14 cellular contexts compared by ENCODE assay signal in the genomic region with DNA sequence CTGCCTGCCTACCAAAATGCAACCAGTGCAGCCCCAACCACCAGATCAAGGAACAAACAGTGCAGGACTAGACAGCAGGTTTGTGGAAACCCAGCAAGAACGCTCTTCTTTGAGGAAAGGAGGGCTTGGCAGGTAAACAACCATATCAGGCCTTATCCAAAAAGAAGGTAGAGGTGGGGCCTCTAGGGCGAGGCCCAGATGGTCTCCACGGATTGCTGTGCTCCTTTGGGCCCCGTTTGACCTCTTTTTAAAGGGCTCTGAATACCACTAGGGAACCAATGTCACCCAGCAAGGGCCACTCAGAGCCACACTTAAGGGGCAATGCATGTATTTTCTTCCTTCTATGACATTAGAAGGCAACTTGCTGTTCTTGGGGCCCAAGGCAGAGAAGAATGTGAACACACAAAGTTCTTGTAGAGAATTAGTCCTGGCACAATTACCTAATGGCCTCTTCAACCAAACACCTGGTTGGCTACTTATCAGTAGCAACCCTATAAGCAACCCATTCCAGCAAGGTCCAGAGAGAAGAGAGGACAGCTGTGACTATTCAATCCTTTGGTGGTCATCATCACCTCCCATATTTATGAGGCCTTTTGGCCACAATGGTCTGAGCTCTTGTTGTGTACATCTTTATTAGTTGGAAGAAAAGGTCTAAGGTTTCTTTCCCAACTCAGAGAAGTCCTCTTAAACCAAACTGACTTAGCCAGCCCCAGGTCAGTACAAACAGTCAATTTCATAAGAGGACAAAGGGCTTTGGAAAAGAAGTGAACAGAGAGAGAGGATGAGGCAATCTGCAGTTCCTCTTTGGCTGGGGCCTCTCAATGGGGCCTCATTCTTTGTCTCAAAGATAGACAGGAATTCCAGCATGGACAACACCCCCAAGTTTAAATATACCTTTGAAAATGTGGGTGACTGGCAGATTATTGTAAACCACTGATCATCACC. TPM values are rescaled to one million over a fixed set of nuclear protein-coding genes. Genes with fewer than 3 reads are reported as not detected.
DNase-seq lines count a peak whose midpoint lies in the region; ATAC-seq and TF ChIP-seq lines count a peak whose summit lies in the region.
"Had no signal": no experiment of that assay in that cellular context is flagged by ENCODE, and none has a peak within 500 bp of the region (broad histone marks: within the 10 kb centered on the region; RNA-seq: fewer than 3 reads in every experiment).

No MANE protein-coding gene starts in this region.

- POLR2A ChIA-PET in Caco-2 (lab: Charles Lee), result interaction anchor here (0.6 kb wide), 1 partner anchor 36 kb away, joined by 3 read pairs; no protein-coding TSS in a partner anchor

- no peaks in the 10 kb centered on the region for H3K9me3 Mint-ChIP-seq in Caco-2 (ENCODE audit: unreplicated experiment)
- H3K9me3 Mint-ChIP-seq in Calu3 (ENCODE audit: low read depth, unreplicated experiment), result no peaks in the 10 kb centered on the region
- H3K9me3 Mint-ChIP-seq: brain, nephron progenitor cell had no signal

- CTCF ChIA-PET in Caco-2 (lab: Charles Lee), result interaction anchor here (0.6 kb wide), 1 partner anchor 35 kb away, joined by 3 read pairs; no protein-coding TSS in a partner anchor
- CTCF ChIA-PET in Calu3 (lab: Charles Lee), result no interaction called here

- H3K4me1 Mint-ChIP-seq in Caco-2 (ENCODE audit: low read depth, unreplicated experiment), result peaks cover 17% of the 10 kb centered on the region
- H3K4me1 Mint-ChIP-seq in Calu3 (ENCODE audit: low read depth, unreplicated experiment), result peaks cover 26% of the 10 kb centered on the region

- BruUV-seq in Caco-2 (replicated peaks; lab: Mats Ljungman, UMichigan), result TSS peak; percentile 59
- no TSS peak for BruUV-seq in Calu3 (replicated peaks; lab: Mats Ljungman, UMichigan)

- TF ChIP-seq CTCF in Caco-2 (IDR thresholded peaks at IDR 0.05; ENCODE audit: insufficient read depth in 1 of 2, low read depth in 1 of 2, low read length in 1 of 2, severe bottlenecking in 1 of 2, unreplicated experiment in 1 of 2) (no peak), fibroblast of villous mesenchyme (IDR thresholded peaks at IDR 0.05; ENCODE audit: insufficient read depth, low read depth, low read length) (no peak), Calu3 (IDR thresholded peaks at IDR 0.05; ENCODE audit: unreplicated experiment) (no peak)

- ATAC-seq in GM19467 (IDR thresholded peaks at IDR 0.05; ENCODE audit: unreplicated experiment), result no peak
- ATAC-seq: HCT116 had no signal

- H3K36me3 Mint-ChIP-seq in Caco-2 (ENCODE audit: insufficient read depth, unreplicated experiment), result peaks cover 6% of the 10 kb centered on the region
- H3K36me3 Mint-ChIP-seq in Calu3 (ENCODE audit: insufficient read depth, unreplicated experiment), result no peaks in the 10 kb centered on the region
- H3K36me3 Mint-ChIP-seq: brain had no signal

- no peak overlapping the region for H3K4me3 Mint-ChIP-seq in Caco-2 (ENCODE audit: unreplicated experiment)
- H3K4me3 Mint-ChIP-seq in Calu3 (ENCODE audit: low read depth, unreplicated experiment), result no peak overlapping the region
- H3K4me3 Mint-ChIP-seq: B cell, brain, nephron progenitor cell had no signal

- intact Hi-C loops in Caco-2 (cut with micrococcal nuclease; ENCODE audit: unreplicated experiment), result loop anchor here (1.0 to 2.0 kb wide), 3 partner anchors 33 to 131 kb away; no protein-coding TSS in a partner anchor
- intact Hi-C loops in Calu3 (cut with micrococcal nuclease; ENCODE audit: unreplicated experiment), result no loop called here

- H3K27me3 Mint-ChIP-seq in Caco-2 (ENCODE audit: insufficient read depth, unreplicated experiment) (no peaks in the 10 kb centered on the region), Calu3 (ENCODE audit: unreplicated experiment) (no peaks in the 10 kb centered on the region)
- H3K27me3 Mint-ChIP-seq: brain had no signal

- H3K4me3 ChIP-seq in Caco-2 (ENCODE audit: low read depth, low read length), result no peak overlapping the region
- H3K4me3 ChIP-seq in fibroblast of villous mesenchyme (ENCODE audit: low read depth, low read length), result no peak overlapping the region

- peaks cover 1% of the 10 kb centered on the region for H3K36me3 ChIP-seq in Caco-2 (ENCODE audit: control insufficient read depth, insufficient read depth, low read length)

- H3K27me3 ChIP-seq in Caco-2 (replicated peaks; ENCODE audit: control insufficient read depth, insufficient read depth, low read length), result no peaks in the 10 kb centered on the region

- H3K9me3 ChIP-seq in Caco-2, result no peaks in the 10 kb centered on the region; the same call in 1 of the 2 replicates

- H3K4me1 ChIP-seq in Caco-2, result peaks cover 35% of the 10 kb centered on the region

- H3K27ac Mint-ChIP-seq in Caco-2 (ENCODE audit: unreplicated experiment) (peak overlapping the region; percentile 76), Calu3 (ENCODE audit: unreplicated experiment) (no peak overlapping the region)
- H3K27ac Mint-ChIP-seq: B cell, brain had no signal

- DNase-seq in Caco-2, result peak; percentile 70 to 77
- peak; percentile 21 for DNase-seq in OCI-M1 (lab: John Stamatoyannopoulos, UW)
- DNase-seq in fibroblast of villous mesenchyme (ENCODE audit: low read depth), result peak; percentile 48
- peak; percentile 53 for DNase-seq in pons (ENCODE audit: low spot score)
- DNase-seq in foreskin melanocyte, result no peak
- DNase-seq in Calu3, result no peak
- no peak for DNase-seq in NCI-H748 (lab: John Stamatoyannopoulos, UW; ENCODE audit: unreplicated experiment)
- DNase-seq: activated CD4-positive, alpha-beta T cell treated with anti-CD3 and anti-CD28 coated beads for 48 hours; nephron progenitor cell; stimulated activated CD4-positive, alpha-beta T cell treated with anti-CD3 and anti-CD28 coated beads, Interleukin-15, amount 100 ng/mL, for 24 hours had no signal

RNA-seq across cellular contexts. Expression of a gene that starts 36.0 kb away (rescaled TPM):
- total RNA-seq in Caco-2 (2022) (131 and 155 TPM in 2 replicates), fibroblast of villous mesenchyme (55.7 and 97.3 TPM in 2 replicates), Calu3 (2022) (81.6 and 82.8 TPM in 2 replicates)

Comparison
In these comparisons a context has a peak if more than half of its experiments do, and no peak if none do; other contexts are left out.
1. DNase-seq: peak in Caco-2 (2 of 2), OCI-M1 (single experiment), fibroblast of villous mesenchyme (single experiment) and pons (single experiment); none in foreskin melanocyte (single experiment), Calu3 (single experiment) and NCI-H748 (single experiment).